Comparison of ENCODE assay signal across 10 cellular contexts in the genomic region with DNA sequence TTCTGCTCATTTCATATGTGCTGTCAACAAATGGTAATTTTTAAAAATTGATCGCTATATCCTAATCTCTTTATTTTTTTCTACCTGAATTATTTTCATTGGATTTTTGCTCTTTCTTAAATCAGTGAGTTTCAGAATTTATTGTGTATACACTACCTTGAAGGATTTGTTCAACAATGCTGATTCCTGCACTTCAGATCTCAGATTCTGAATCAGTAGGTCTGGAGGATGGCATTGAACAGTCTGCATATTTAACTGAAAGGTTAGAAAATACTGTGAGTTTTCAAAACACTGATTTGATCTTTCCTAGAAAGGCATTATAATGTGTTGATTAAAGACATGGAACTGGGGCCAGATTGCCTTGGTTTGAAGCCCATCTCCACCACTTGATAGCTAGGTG. TPM values are rescaled to one million over a fixed set of nuclear protein-coding genes. Genes with fewer than 3 reads are reported as not detected.
DNase-seq lines count a peak whose midpoint lies in the region; TF ChIP-seq lines count a peak whose summit lies in the region.
"Had no signal": no experiment of that assay in that cellular context is flagged by ENCODE, and none has a peak within 500 bp of the region (broad histone marks: within the 10 kb centered on the region; RNA-seq: fewer than 3 reads in every experiment).

No MANE protein-coding gene starts in this region.

- in situ Hi-C loops in GM13977 (cut with MboI; ENCODE audit: low pct_unique_long_range_greater_than_20kb, low sequenced_read_pairs, unreplicated experiment), result no loop called here

- H3K9me3 ChIP-seq in OCI-LY1 (ENCODE audit: low read length), result no peaks in the 10 kb centered on the region
- peaks cover 3% of the 10 kb centered on the region for H3K9me3 ChIP-seq in ectodermal cell (ENCODE audit: control insufficient read depth, low read length)
- H3K9me3 ChIP-seq: body of pancreas, SJCRH30 had no signal

- H3K4me1 ChIP-seq in OCI-LY1 (ENCODE audit: insufficient read depth, low read length, severe bottlenecking) (peaks cover 24% of the 10 kb centered on the region), ectodermal cell (ENCODE audit: control insufficient read depth, insufficient read depth, low read length) (peaks cover 4% of the 10 kb centered on the region)

- peaks cover 4% of the 10 kb centered on the region for H3K9me3 Mint-ChIP-seq in osteocyte (ENCODE audit: unreplicated experiment)

- H3K4me1 Mint-ChIP-seq in osteocyte (ENCODE audit: unreplicated experiment), result peaks cover 24% of the 10 kb centered on the region

- H3K9ac ChIP-seq in OCI-LY1 (ENCODE audit: low read length), result peak overlapping the region; percentile 91

- peaks cover 63% of the 10 kb centered on the region for H3K79me2 ChIP-seq in OCI-LY1 (ENCODE audit: insufficient read depth, low read length)

- H3K4me2 ChIP-seq in OCI-LY1 (ENCODE audit: low read length), result peak overlapping the region; percentile 89

- no peaks in the 10 kb centered on the region for H4K20me1 ChIP-seq in OCI-LY1 (ENCODE audit: insufficient read depth, low read length)

- H3K4me3 ChIP-seq in GM12865 (ENCODE audit: low read depth, low read length), result peak overlapping the region; percentile 76
- peak overlapping the region; percentile 95 for H3K4me3 ChIP-seq in OCI-LY1 (ENCODE audit: low read depth, low read length, poor library complexity, severe bottlenecking)
- peak overlapping the region; percentile 97 for H3K4me3 ChIP-seq in ectodermal cell (ENCODE audit: insufficient read depth, low read depth, low read length)
- H3K4me3 ChIP-seq: SJCRH30 had no signal

- H3K27me3 Mint-ChIP-seq in osteocyte (ENCODE audit: unreplicated experiment), result no peaks in the 10 kb centered on the region

- peaks cover 34% of the 10 kb centered on the region for H3K36me3 ChIP-seq in OCI-LY1 (ENCODE audit: insufficient read depth, low read length)
- H3K36me3 ChIP-seq in ectodermal cell (ENCODE audit: control insufficient read depth, insufficient read depth, low read length), result peaks cover 12% of the 10 kb centered on the region
- H3K36me3 ChIP-seq: SJCRH30 had no signal

- 100% methylated on average over 1 of the region's 1 CpG; no CpG with 5 or more reads in 1 of the 2 experiments for WGBS in ectodermal cell, 2 experiments

- peak overlapping the region; percentile 61 for H3K4me3 Mint-ChIP-seq in osteocyte (ENCODE audit: unreplicated experiment)

- no peak overlapping the region for H3K27ac Mint-ChIP-seq in osteocyte (ENCODE audit: unreplicated experiment)

- no peaks in the 10 kb centered on the region for H3F3A ChIP-seq in OCI-LY1 (ENCODE audit: insufficient read depth, low read length)

- H3K36me3 Mint-ChIP-seq in osteocyte (ENCODE audit: unreplicated experiment), result peaks cover 8% of the 10 kb centered on the region

- no peak overlapping the region for H2AFZ ChIP-seq in OCI-LY1 (ENCODE audit: low read length)

- no peaks in the 10 kb centered on the region for H3K27me3 ChIP-seq in OCI-LY1 (ENCODE audit: insufficient read depth, low read length)
- H3K27me3 ChIP-seq in ectodermal cell (ENCODE audit: control insufficient read depth, insufficient read depth, low read length, poor library complexity, severe bottlenecking), result no peaks in the 10 kb centered on the region
- H3K27me3 ChIP-seq: body of pancreas, SJCRH30 had no signal

- no peaks in the 10 kb centered on the region for H3K9me2 ChIP-seq in OCI-LY1 (ENCODE audit: low read depth, low read length)

- no peak overlapping the region for H3K27ac ChIP-seq in OCI-LY1 (ENCODE audit: low read depth, low read length, poor library complexity, severe bottlenecking)
- no peak overlapping the region for H3K27ac ChIP-seq in ectodermal cell (ENCODE audit: insufficient read depth, low read depth, low read length, poor library complexity, severe bottlenecking)
- H3K27ac ChIP-seq: body of pancreas, SJCRH30 had no signal

- DNase-seq in GM12865 (ENCODE audit: low read depth) (no peak), osteocyte (ENCODE audit: extremely low spot score, unreplicated experiment) (no peak), GM13977 (ENCODE audit: low spot score) (no peak), NCI-H2171 treated with DMSO at 0.1 percent for 48 hours (lab: John Stamatoyannopoulos, UW) (no peak), pons (ENCODE audit: low spot score) (no peak)
- DNase-seq: body of pancreas; SJCRH30; stimulated activated CD4-positive, alpha-beta T cell treated with anti-CD3 and anti-CD28 coated beads, Interleukin-2, amount 100 ng/mL, for 48 hours had no signal

- TF ChIP-seq CTCF in GM12865 (IDR thresholded peaks at IDR 0.05; ENCODE audit: insufficient read depth, low read depth, low read length, missing control alignments) (no peak), OCI-LY1 (IDR thresholded peaks at IDR 0.05; ENCODE audit: low read length) (no peak), osteocyte (IDR thresholded peaks at IDR 0.05) (no peak), GM13977 (IDR thresholded peaks at IDR 0.05; ENCODE audit: extremely low read depth, insufficient read depth, missing control alignments) (no peak)

RNA-seq across cellular contexts. Expression of a gene that starts 1.6 kb away (rescaled TPM):
- 59.1 TPM for polyA plus RNA-seq in ectodermal cell (2013, experiment 1 of 4)
- 55.1 TPM for polyA plus RNA-seq in ectodermal cell (2013, experiment 2 of 4)
- polyA plus RNA-seq in ectodermal cell (2013, experiment 3 of 4), result 49.3 TPM
- polyA plus RNA-seq in ectodermal cell (2013, experiment 4 of 4), result 54.7 TPM
- total RNA-seq in osteocyte, result 21.3 and 24.7 TPM in 2 replicates
